16 cellular contexts compared by ENCODE assay signal in genomic region chr20:45953672-45954071, GRCh38. TPM values are rescaled to one million over a fixed set of nuclear protein-coding genes. Genes with fewer than 3 reads are reported as not detected.
A peak's percentile ranks its signal among the peaks of the same experiment; 100 is the strongest.
DNase-seq lines count a peak whose midpoint lies in the region; ATAC-seq, FAIRE-seq and TF ChIP-seq lines count a peak whose summit lies in the region.
"Had no signal": no experiment of that assay in that cellular context is flagged by ENCODE, and none has a peak within 500 bp of the region (broad histone marks: within the 10 kb centered on the region; RNA-seq: fewer than 3 reads in every experiment).

No MANE protein-coding gene starts in this region.

- H3K9me1 ChIP-seq in K562 (ENCODE audit: control insufficient read depth, insufficient read depth, low read length) = no peaks in the 10 kb centered on the region

- no peaks in the 10 kb centered on the region for H3K79me1 ChIP-seq in neuronal stem cell (ENCODE audit: low read depth, low read length)

- 92% methylated on average over 9 of the region's 9 CpGs for WGBS in K562 (ENCODE audit: insufficient coverage, low coverage, missing lambda C conversion rate)
- WGBS in neuronal stem cell (ENCODE audit: extremely low coverage in 2 of 2, insufficient read length in 2 of 2, insufficient replicate concordance in 1 of 2), 2 donors = no CpG with 5 or more reads among the region's 9 CpGs

- no peak overlapping the region for H2BK15ac ChIP-seq in neuronal stem cell (ENCODE audit: low read length)

- ATAC-seq in left ventricle myocardium superior = no peak
- no peak for ATAC-seq in K562

- intact Hi-C loops in left ventricle myocardium superior (cut with micrococcal nuclease) (no loop called here), left ventricle myocardium inferior (cut with micrococcal nuclease) (no loop called here), K562 (cut with micrococcal nuclease) (no loop called here)

- BruUV-seq in K562 (replicated peaks; lab: Mats Ljungman, UMichigan) = no TSS peak

- TF ChIP-seq CTCF in left ventricle myocardium inferior (IDR thresholded peaks at IDR 0.05; ENCODE audit: borderline replicate concordance) (no peak), K562 (IDR thresholded peaks at IDR 0.05 in 2 of 3, conservative IDR thresholded peaks at IDR 0.05 in 1 of 3; ENCODE audit: insufficient read depth in 2 of 3, low read depth in 1 of 3, low read length in 3 of 3) (no peak)

- H2BK12ac ChIP-seq in neuronal stem cell (ENCODE audit: low read length) = no peak overlapping the region

- peak overlapping the region; percentile 20 for H3K23ac ChIP-seq in neuronal stem cell (ENCODE audit: low read depth, low read length, poor library complexity)

- no peak overlapping the region for H3K4me3 ChIP-seq in left ventricle myocardium inferior
- H3K4me3 ChIP-seq in K562 = no peak overlapping the region
- H3K4me3 ChIP-seq in neuronal stem cell (ENCODE audit: low read length in 2 of 2) = peak overlapping the region in 1 of 2 donors; percentile 63
- H3K4me3 ChIP-seq: SJSA1 had no signal

- no peak for TF ChIP-seq RAD21 in K562 (CRISPR knock-in tag; conservative IDR thresholded peaks at IDR 0.05 in 1 of 2, IDR thresholded peaks at IDR 0.05 in 1 of 2)

- H2BK5ac ChIP-seq in neuronal stem cell (ENCODE audit: low read length) = no peak overlapping the region

- H3K36me3 ChIP-seq in left ventricle myocardium inferior (peaks cover 79% of the 10 kb centered on the region), K562 (ENCODE audit: control insufficient read depth, insufficient read depth, low read length) (peaks cover 66% of the 10 kb centered on the region; the same call in 2 of the 3 replicates), neuronal stem cell (replicated peaks in 1 of 2; ENCODE audit: control insufficient read depth in 2 of 2, insufficient read depth in 2 of 2, low read length in 2 of 2) (peaks cover 42 to 76% of the 10 kb centered on the region in 2 donors)

- no peak overlapping the region for H3K27ac ChIP-seq in left ventricle myocardium inferior (replicated peaks)
- H3K27ac ChIP-seq in K562 (ENCODE audit: extremely low read depth, low read depth, low read length) = no peak overlapping the region
- no peak overlapping the region for H3K27ac ChIP-seq in neuronal stem cell (replicated peaks; ENCODE audit: low read length)
- H3K27ac ChIP-seq: KMS-11, SJSA1 had no signal

- no peaks in the 10 kb centered on the region for H3K4me1 ChIP-seq in left ventricle myocardium inferior
- H3K4me1 ChIP-seq in K562 (replicated peaks in 1 of 2; ENCODE audit: control insufficient read depth in 2 of 2, insufficient read depth in 2 of 2, low read length in 2 of 2) = peaks cover 0 to 11% of the 10 kb centered on the region in 2 experiments; a peak in 1 of 5 replicates
- no peaks in the 10 kb centered on the region for H3K4me1 ChIP-seq in neuronal stem cell (ENCODE audit: control insufficient read depth in 2 of 2, insufficient read depth in 1 of 2, low read depth in 1 of 2, low read length in 2 of 2)
- H3K4me1 ChIP-seq: SJSA1 had no signal

- TF ChIP-seq EP300 in K562 (IDR thresholded peaks at IDR 0.05; ENCODE audit: low read length) = no peak

- H4K91ac ChIP-seq in neuronal stem cell (ENCODE audit: low read depth, low read length, poor library complexity) = no peak overlapping the region

- no peak overlapping the region for H3K14ac ChIP-seq in neuronal stem cell (ENCODE audit: low read length)

- no peak for TF ChIP-seq POLR2A in K562 (conservative IDR thresholded peaks at IDR 0.05)

- in situ Hi-C loops in K562 (cut with MboI) = no loop called here

- H3K9me3 ChIP-seq in left ventricle myocardium inferior (replicated peaks) (no peaks in the 10 kb centered on the region), K562 (replicated peaks; ENCODE audit: control insufficient read depth, insufficient read depth, low read depth, low read length) (no peaks in the 10 kb centered on the region), neuronal stem cell (replicated peaks in 1 of 2; ENCODE audit: control insufficient read depth in 2 of 2, insufficient read depth in 1 of 2, low read depth in 1 of 2, low read length in 2 of 2) (peaks cover 0 to 2% of the 10 kb centered on the region in 2 donors)
- H3K9me3 ChIP-seq: SJSA1 had no signal

- no peaks in the 10 kb centered on the region for H3K79me2 ChIP-seq in K562 (ENCODE audit: control insufficient read depth, insufficient read depth, low read length)

- FAIRE-seq in K562 (lab: Jason Lieb, UNC) = no peak

- no peak overlapping the region for H2AK5ac ChIP-seq in neuronal stem cell (ENCODE audit: low read depth, low read length)

- H3K9ac ChIP-seq in K562 (ENCODE audit: insufficient read depth in 1 of 2, low read depth in 2 of 2, low read length in 2 of 2) (peak overlapping the region in 1 of 2 experiments; percentile 23; a peak in 1 of 4 replicates), neuronal stem cell (ENCODE audit: low read depth, low read length, poor library complexity) (no peak overlapping the region)
- H3K9ac ChIP-seq: KMS-11 had no signal

- DNase-seq in left ventricle myocardium superior (peak; percentile 22), left ventricle myocardium inferior (no peak), K562 (ENCODE audit: extremely low read depth in 1 of 4, low spot score in 3 of 4) (no peak), neuronal stem cell (ENCODE audit: low spot score) (no peak), AML-193 (lab: John Stamatoyannopoulos, UW) (no peak), epidermal melanocyte (ENCODE audit: insufficient read length, low spot score) (no peak)
- no peak for DNase-seq in stimulated activated CD4-positive, alpha-beta T cell treated with anti-CD3 and anti-CD28 coated beads, Interleukin-4, amount 100 ng/mL, for 1 hour
- DNase-seq: CD4-positive, alpha-beta T cell; HCEC 1CT; NCI-H1436; NCI-H2029 treated with DMSO at 0.1 percent for 48 hours; NCI-H2171 treated with DMSO at 0.1 percent for 48 hours; NCI-H446 treated with DMSO at 0.1 percent for 48 hours; RPMI8226 had no signal

- H2BK120ac ChIP-seq in neuronal stem cell (ENCODE audit: low read depth, low read length) = no peak overlapping the region

- H3K4me2 ChIP-seq in K562 (ENCODE audit: insufficient read depth, low read length) (no peak overlapping the region), neuronal stem cell (ENCODE audit: insufficient read depth, low read length, poor library complexity, severe bottlenecking) (no peak overlapping the region)
- H3K4me2 ChIP-seq: KMS-11 had no signal

- H3K4ac ChIP-seq in neuronal stem cell (ENCODE audit: low read length) = no peak overlapping the region

- no peaks in the 10 kb centered on the region for H4K20me1 ChIP-seq in K562 (replicated peaks; ENCODE audit: control insufficient read depth, insufficient read depth, low read length)

- H3K18ac ChIP-seq in neuronal stem cell (ENCODE audit: low read length) = peak overlapping the region; percentile 6

- H4K8ac ChIP-seq in neuronal stem cell (ENCODE audit: low read depth, low read length) = no peak overlapping the region

- CTCF ChIA-PET in K562 (lab: Yijun Ruan, JAX; ENCODE audit: low intra/inter-chr PET ratio) = no interaction called here

- POLR2A ChIA-PET in K562 (lab: Yijun Ruan, JAX) = interaction anchor here (1.5 to 2.4 kb wide), 3 partner anchors 7 to 19 kb away, joined by 5 to 10 read pairs (median 7); no protein-coding TSS in a partner anchor

- H3K27me3 ChIP-seq in left ventricle myocardium inferior (ENCODE audit: low read depth) (no peaks in the 10 kb centered on the region), K562 (ENCODE audit: control insufficient read depth in 2 of 2, insufficient read depth in 2 of 2, low read length in 2 of 2) (no peaks in the 10 kb centered on the region), neuronal stem cell (ENCODE audit: control insufficient read depth in 3 of 3, insufficient read depth in 3 of 3, low read depth in 1 of 3, low read length in 3 of 3) (no peaks in the 10 kb centered on the region)
- H3K27me3 ChIP-seq: SJSA1 had no signal

- H2AFZ ChIP-seq in K562 (ENCODE audit: low read depth, low read length) = no peak overlapping the region
- no peak overlapping the region for H2AFZ ChIP-seq in neuronal stem cell (ENCODE audit: low read length)

RNA-seq across cellular contexts. Expression of gene ZNF335, which starts 18.3 kb away (rescaled TPM):
- total RNA-seq in left ventricle myocardium superior = 10.0 TPM
- 8.1 TPM for total RNA-seq in left ventricle myocardium inferior
- total RNA-seq in K562 (2011; cell fraction: chromatin; rRNA removed; ENCODE audit: low replicate concordance) = 44.9 and 117 TPM in 2 replicates
- total RNA-seq in K562 (2011; cell fraction: nucleolus; rRNA removed) = 57.4 and 66.4 TPM in 2 replicates
- total RNA-seq in K562 (2011; cell fraction: nucleoplasm; rRNA removed) = 50.4 and 55.9 TPM in 2 replicates
- 11.6 and 14.0 TPM in 2 replicates for total RNA-seq in K562 (2014; rRNA removed)
- 3.3 and 4.3 TPM in 2 replicates for total RNA-seq in K562 (2014; rRNA removed; fragmentation: Illumina TruSeq; extraction: Trizol)
- total RNA-seq in K562 (2015; rRNA removed; fragmentation: Illumina TruSeq; extraction: Trizol) = 7.6 and 7.7 TPM in 2 replicates
- 13.8 and 16.0 TPM in 2 replicates for total RNA-seq in K562 (2021)
- 4.8 and 9.5 TPM in 2 replicates for polyA plus RNA-seq in K562 (2011; rRNA removed)
- 5.6 and 9.3 TPM in 2 replicates for polyA plus RNA-seq in K562 (2011; cell fraction: cytosol; rRNA removed)
- 35.4 and 61.3 TPM in 2 replicates for polyA plus RNA-seq in K562 (2011; cell fraction: nucleus; rRNA removed)
- 8.2 and 13.0 TPM in 2 replicates for polyA plus RNA-seq in K562 (2012)
- polyA plus RNA-seq in K562 (2014; fragmentation: Illumina TruSeq; extraction: Trizol) = 9.0 and 12.6 TPM in 2 replicates
- polyA plus RNA-seq in K562 (2014; fragmentation: Nextera tagmentation; extraction: Ambion mirVana) = under 1 TPM; 0.39 to 0.50 TPM
- 10.4 and 13.2 TPM in 2 replicates for polyA plus RNA-seq in K562 (2014; rRNA removed)
- polyA minus RNA-seq in K562 (2011; rRNA and poly(A)+ RNA removed) = 8.5 and 9.4 TPM in 2 replicates
- 6.1 and 7.8 TPM in 2 replicates for polyA minus RNA-seq in K562 (2011; cell fraction: cytosol; rRNA and poly(A)+ RNA removed)
- polyA minus RNA-seq in K562 (2011; cell fraction: nucleus; rRNA and poly(A)+ RNA removed) = 23.6 and 24.7 TPM in 2 replicates
- polyA plus RNA-seq in neuronal stem cell (2013, experiment 1 of 2) = 7.3 TPM
- 7.1 TPM for polyA plus RNA-seq in neuronal stem cell (2013, experiment 2 of 2)

RNA-seq across cellular contexts. Expression of gene PCIF1, which starts 19.2 kb away (rescaled TPM):
- total RNA-seq in left ventricle myocardium superior (26.2 TPM), left ventricle myocardium inferior (21.9 TPM), K562 (2014; rRNA removed) (9.8 and 12.3 TPM in 2 replicates), K562 (2014; rRNA removed; fragmentation: Illumina TruSeq; extraction: Trizol) (7.7 and 9.6 TPM in 2 replicates), K562 (2015; rRNA removed; fragmentation: Illumina TruSeq; extraction: Trizol) (9.7 and 11.3 TPM in 2 replicates), K562 (2021) (29.4 and 30.0 TPM in 2 replicates)
- 23.1 and 62.7 TPM in 2 replicates for total RNA-seq in K562 (2011; cell fraction: chromatin; rRNA removed; ENCODE audit: low replicate concordance)
- total RNA-seq in K562 (2011; cell fraction: nucleolus; rRNA removed) = 46.3 and 47.2 TPM in 2 replicates
- 25.7 and 30.1 TPM in 2 replicates for total RNA-seq in K562 (2011; cell fraction: nucleoplasm; rRNA removed)
- polyA plus RNA-seq in K562 (2011; rRNA removed) (11.1 and 15.3 TPM in 2 replicates), K562 (2014; fragmentation: Illumina TruSeq; extraction: Trizol) (27.8 and 33.7 TPM in 2 replicates), K562 (2014; fragmentation: Nextera tagmentation; extraction: Ambion mirVana) (10 to 100 TPM in 1 of 2 experiments, 1 to 10 TPM in 1; 5.8 to 12.9 TPM), K562 (2014; rRNA removed) (18.9 and 20.0 TPM in 2 replicates)
- 20.6 and 30.6 TPM in 2 replicates for polyA plus RNA-seq in K562 (2011; cell fraction: cytosol; rRNA removed)
- polyA plus RNA-seq in K562 (2011; cell fraction: nucleus; rRNA removed) = 50.4 and 55.2 TPM in 2 replicates
- 25.3 and 34.4 TPM in 2 replicates for polyA plus RNA-seq in K562 (2012)
- 10.7 and 11.1 TPM in 2 replicates for polyA minus RNA-seq in K562 (2011; rRNA and poly(A)+ RNA removed)
- 15.3 and 20.8 TPM in 2 replicates for polyA minus RNA-seq in K562 (2011; cell fraction: cytosol; rRNA and poly(A)+ RNA removed)
- 29.6 and 39.9 TPM in 2 replicates for polyA minus RNA-seq in K562 (2011; cell fraction: nucleus; rRNA and poly(A)+ RNA removed)
- 39.1 TPM for polyA plus RNA-seq in neuronal stem cell (2013, experiment 1 of 2)
- polyA plus RNA-seq in neuronal stem cell (2013, experiment 2 of 2) = 39.1 TPM

RNA-seq across cellular contexts. Expression of gene PLTP, which starts 41.7 kb away (rescaled TPM):
- total RNA-seq in left ventricle myocardium superior = 97.7 TPM
- total RNA-seq in left ventricle myocardium inferior = 84.1 TPM
- total RNA-seq in K562 (2011; cell fraction: chromatin; rRNA removed; ENCODE audit: low replicate concordance) = 8.2 and 29.4 TPM in 2 replicates
- 32.4 and 37.9 TPM in 2 replicates for total RNA-seq in K562 (2011; cell fraction: nucleolus; rRNA removed)
- total RNA-seq in K562 (2011; cell fraction: nucleoplasm; rRNA removed) = 20.8 and 24.0 TPM in 2 replicates
- total RNA-seq in K562 (2014; rRNA removed) = 18.6 and 28.2 TPM in 2 replicates
- total RNA-seq in K562 (2014; rRNA removed; fragmentation: Illumina TruSeq; extraction: Trizol) = 5.5 and 9.1 TPM in 2 replicates
- total RNA-seq in K562 (2015; rRNA removed; fragmentation: Illumina TruSeq; extraction: Trizol) = 16.8 and 17.6 TPM in 2 replicates
- 28.7 and 29.3 TPM in 2 replicates for total RNA-seq in K562 (2021)
- 12.2 and 24.1 TPM in 2 replicates for polyA plus RNA-seq in K562 (2011; rRNA removed)
- 41.5 and 45.1 TPM in 2 replicates for polyA plus RNA-seq in K562 (2011; cell fraction: cytosol; rRNA removed)
- 26.5 and 28.2 TPM in 2 replicates for polyA plus RNA-seq in K562 (2011; cell fraction: nucleus; rRNA removed)
- polyA plus RNA-seq in K562 (2012) = 30.0 and 78.8 TPM in 2 replicates
- polyA plus RNA-seq in K562 (2014; fragmentation: Illumina TruSeq; extraction: Trizol) = 25.8 and 26.5 TPM in 2 replicates
- 1 to 10 TPM; 2.8 to 6.6 TPM for polyA plus RNA-seq in K562 (2014; fragmentation: Nextera tagmentation; extraction: Ambion mirVana)
- polyA plus RNA-seq in K562 (2014; rRNA removed) = 24.5 and 25.6 TPM in 2 replicates
- 8.0 and 8.4 TPM in 2 replicates for polyA minus RNA-seq in K562 (2011; rRNA and poly(A)+ RNA removed)
- polyA minus RNA-seq in K562 (2011; cell fraction: cytosol; rRNA and poly(A)+ RNA removed) = 11.8 and 17.6 TPM in 2 replicates
- 8.2 and 11.1 TPM in 2 replicates for polyA minus RNA-seq in K562 (2011; cell fraction: nucleus; rRNA and poly(A)+ RNA removed)
- 35.9 TPM for polyA plus RNA-seq in neuronal stem cell (2013, experiment 1 of 2)
- polyA plus RNA-seq in neuronal stem cell (2013, experiment 2 of 2) = 35.5 TPM
- total RNA-seq: CD4-positive, alpha-beta T cell had no signal

RNA-seq across cellular contexts. Expression of gene MMP9, which starts 55.0 kb away (rescaled TPM):
- total RNA-seq in left ventricle myocardium superior = 0.64 TPM
- 0.58 TPM for total RNA-seq in left ventricle myocardium inferior
- not detected in 2 replicates for total RNA-seq in K562 (2011; cell fraction: chromatin; rRNA removed; ENCODE audit: low replicate concordance)
- not detected in 2 replicates for total RNA-seq in K562 (2011; cell fraction: nucleolus; rRNA removed)
- total RNA-seq in K562 (2011; cell fraction: nucleoplasm; rRNA removed) = not detected in 2 replicates
- total RNA-seq in K562 (2014; rRNA removed) = 0.04 TPM in 1 of 2 replicates, not detected in the other
- not detected in 2 replicates for total RNA-seq in K562 (2014; rRNA removed; fragmentation: Illumina TruSeq; extraction: Trizol)
- not detected in 2 replicates for total RNA-seq in K562 (2015; rRNA removed; fragmentation: Illumina TruSeq; extraction: Trizol)
- not detected in 2 replicates for total RNA-seq in K562 (2021)
- not detected in 2 replicates for polyA plus RNA-seq in K562 (2011; rRNA removed)
- polyA plus RNA-seq in K562 (2011; cell fraction: cytosol; rRNA removed) = 0.03 TPM in 1 of 2 replicates, not detected in the other
- not detected in 2 replicates for polyA plus RNA-seq in K562 (2011; cell fraction: nucleus; rRNA removed)
- 0.04 TPM in 1 of 2 replicates, not detected in the other for polyA plus RNA-seq in K562 (2012)
- polyA plus RNA-seq in K562 (2014; fragmentation: Illumina TruSeq; extraction: Trizol) = not detected in 2 replicates
- polyA plus RNA-seq in K562 (2014; fragmentation: Nextera tagmentation; extraction: Ambion mirVana) = not detected
- 0.07 TPM in 1 of 2 replicates, not detected in the other for polyA plus RNA-seq in K562 (2014; rRNA removed)
- not detected in 2 replicates for polyA minus RNA-seq in K562 (2011; rRNA and poly(A)+ RNA removed)
- polyA minus RNA-seq in K562 (2011; cell fraction: cytosol; rRNA and poly(A)+ RNA removed) = not detected in 2 replicates
- not detected in 2 replicates for polyA minus RNA-seq in K562 (2011; cell fraction: nucleus; rRNA and poly(A)+ RNA removed)
- 0.18 TPM for polyA plus RNA-seq in neuronal stem cell (2013, experiment 1 of 2)
- polyA plus RNA-seq in neuronal stem cell (2013, experiment 2 of 2) = 0.18 TPM
- total RNA-seq: SJSA1 had no signal
